7 cellular contexts compared by ENCODE assay signal in the genomic region with DNA sequence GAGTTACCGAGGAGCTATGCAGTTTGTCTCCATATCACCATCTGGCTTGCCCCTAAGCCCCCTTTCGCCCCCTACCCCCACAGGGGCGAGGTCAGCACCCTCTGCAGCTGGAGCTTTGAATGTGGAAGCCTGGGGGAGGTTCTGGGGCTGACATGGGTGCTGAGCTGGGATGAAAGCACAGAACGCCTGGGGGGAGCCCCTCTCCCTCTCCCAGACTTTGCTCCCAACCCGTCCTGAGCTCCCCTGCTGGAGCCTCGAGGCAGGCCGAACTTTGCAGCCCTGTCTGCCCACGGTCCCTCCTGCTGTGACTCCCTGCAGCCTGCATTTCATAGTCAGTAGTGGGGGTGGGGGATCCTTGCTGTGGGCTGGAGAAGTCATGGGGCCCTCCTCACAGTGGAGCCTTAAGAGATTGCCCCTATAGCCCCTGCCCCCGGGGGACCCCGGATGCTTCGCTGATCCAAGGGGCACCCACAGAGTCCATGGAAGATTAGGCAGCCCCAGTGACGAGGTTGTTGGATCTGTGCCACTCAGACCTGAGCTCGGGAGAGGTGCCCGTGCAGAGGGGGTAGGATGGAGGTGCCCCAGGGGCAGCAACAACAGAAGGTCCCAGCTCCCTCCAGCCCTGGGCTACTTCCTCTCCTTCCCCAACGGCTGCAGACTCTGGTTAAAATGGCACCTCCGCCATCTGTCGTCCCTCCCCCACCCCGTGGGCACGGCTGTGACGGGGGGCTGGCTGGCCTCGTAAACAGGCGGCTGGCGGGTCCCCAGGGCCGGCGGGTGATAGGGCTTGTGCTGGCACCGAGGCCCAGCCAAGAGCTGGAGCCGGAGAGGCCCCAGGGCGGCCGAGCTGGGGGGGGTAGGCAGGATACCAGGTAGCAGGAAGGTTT.
DNase-seq lines count a peak whose midpoint lies in the region; ATAC-seq, FAIRE-seq and TF ChIP-seq lines count a peak whose summit lies in the region.

No MANE protein-coding gene starts in this region.

- H4K20me1 ChIP-seq in H9 (ENCODE audit: control insufficient read depth, insufficient read depth, insufficient read length) (no peaks in the 10 kb centered on the region), K562 (replicated peaks; ENCODE audit: control insufficient read depth, insufficient read depth, low read length) (no peaks in the 10 kb centered on the region)

- H3K14ac ChIP-seq in H9 (ENCODE audit: insufficient read depth, low read length), result no peak overlapping the region; the same call in 1 of the 2 replicates
- H3K14ac ChIP-seq in mesenchymal stem cell (ENCODE audit: low read length in 2 of 2), result peak overlapping the region in 1 of 2 experiments; percentile 87

- H2AK5ac ChIP-seq in H9 (ENCODE audit: insufficient read length, low read length) (no peak overlapping the region), mesenchymal stem cell (ENCODE audit: low read length, severe bottlenecking) (peak overlapping the region; percentile 94)

- no peak for FAIRE-seq in K562 (lab: Jason Lieb, UNC)

- no peaks in the 10 kb centered on the region; the same call in 1 of the 2 replicates for H3K4me1 ChIP-seq in H9 (ENCODE audit: insufficient read depth, low read length)
- H3K4me1 ChIP-seq in K562 (replicated peaks in 1 of 2; ENCODE audit: control insufficient read depth in 2 of 2, insufficient read depth in 2 of 2, low read length in 2 of 2), result peaks cover 30 to 43% of the 10 kb centered on the region in 2 experiments
- peaks cover 35% of the 10 kb centered on the region for H3K4me1 ChIP-seq in mesenchymal stem cell (ENCODE audit: control insufficient read depth, insufficient read depth, low read depth, low read length)
- peaks cover 35% of the 10 kb centered on the region for H3K4me1 ChIP-seq in testis

- intact Hi-C loops in K562 (cut with micrococcal nuclease), result no loop called here
- intact Hi-C loops in testis (cut with DNase I; ENCODE audit: low total_unique reads), result no loop called here

- no peak for TF ChIP-seq EP300 in K562 (IDR thresholded peaks at IDR 0.05; ENCODE audit: low read length)

- no peak overlapping the region for H2AFZ ChIP-seq in H9 (ENCODE audit: low read length)
- peak overlapping the region; percentile 27; the same call in 1 of the 2 replicates for H2AFZ ChIP-seq in K562 (ENCODE audit: low read depth, low read length)
- no peak overlapping the region for H2AFZ ChIP-seq in mesenchymal stem cell (ENCODE audit: low read depth, low read length)

- no peak overlapping the region for H2BK120ac ChIP-seq in H9 (ENCODE audit: low read depth, low read length, poor library complexity, severe bottlenecking)
- peak overlapping the region; percentile 98 for H2BK120ac ChIP-seq in mesenchymal stem cell (ENCODE audit: low read depth, low read length)

- H2BK12ac ChIP-seq in H9 (ENCODE audit: insufficient read length, low read depth, low read length), result no peak overlapping the region
- H2BK12ac ChIP-seq in mesenchymal stem cell (ENCODE audit: low read length in 2 of 2), result peak overlapping the region; percentile 99

- H3K79me1 ChIP-seq in H9 (ENCODE audit: insufficient read depth, low read depth, low read length, poor library complexity, severe bottlenecking), result no peaks in the 10 kb centered on the region
- no peaks in the 10 kb centered on the region for H3K79me1 ChIP-seq in mesenchymal stem cell (replicated peaks; ENCODE audit: low read length, poor library complexity, severe bottlenecking)

- H3K27ac Mint-ChIP-seq in H9, result no peak overlapping the region

- H3T11ph ChIP-seq in H9 (ENCODE audit: low read length), result no peak overlapping the region

- no peaks in the 10 kb centered on the region for H3K36me3 Mint-ChIP-seq in H9 (ENCODE audit: insufficient read depth in 1 of 3, low read depth in 3 of 3)

- TF ChIP-seq RAD21 in K562 (CRISPR knock-in tag; conservative IDR thresholded peaks at IDR 0.05 in 1 of 2, IDR thresholded peaks at IDR 0.05 in 1 of 2), result no peak

- H3K23me2 ChIP-seq in H9 (ENCODE audit: insufficient read length, low read depth, low read length, poor library complexity, severe bottlenecking), result peaks cover 14% of the 10 kb centered on the region

- no peak overlapping the region for H2BK20ac ChIP-seq in H9 (ENCODE audit: low read depth, low read length, poor library complexity, severe bottlenecking)

- BruUV-seq in K562 (replicated peaks; lab: Mats Ljungman, UMichigan), result no TSS peak

- no peaks in the 10 kb centered on the region for H3K9me3 ChIP-seq in H9 (ENCODE audit: control insufficient read depth, low read depth, low read length)
- H3K9me3 ChIP-seq in K562 (replicated peaks; ENCODE audit: control insufficient read depth, insufficient read depth, low read depth, low read length), result no peaks in the 10 kb centered on the region
- H3K9me3 ChIP-seq in mesenchymal stem cell (ENCODE audit: control insufficient read depth, low read length), result no peaks in the 10 kb centered on the region
- no peaks in the 10 kb centered on the region for H3K9me3 ChIP-seq in testis

- H4K8ac ChIP-seq in H9 (replicated peaks; ENCODE audit: insufficient read length, low read depth, low read length) (no peak overlapping the region), mesenchymal stem cell (ENCODE audit: low read length) (peak overlapping the region; percentile 94)

- H3K4me1 Mint-ChIP-seq in H9, result peaks cover 26 to 32% of the 10 kb centered on the region in 2 experiments

- no peak overlapping the region for H3K4me3 ChIP-seq in K562
- H3K4me3 ChIP-seq in mesenchymal stem cell (ENCODE audit: insufficient read depth in 1 of 2, low read depth in 1 of 2, low read length in 2 of 2), result no peak overlapping the region
- no peak overlapping the region for H3K4me3 ChIP-seq in testis

- WGBS in H9 (ENCODE audit: extremely low coverage, insufficient read length, low lambda C conversion rate), result no CpG with 5 or more reads among the region's 29 CpGs
- 36% methylated on average over 18 of the region's 29 CpGs for WGBS in K562 (ENCODE audit: insufficient coverage, low coverage, missing lambda C conversion rate)
- WGBS in mesenchymal stem cell, result 44% methylated on average over 21 of the region's 29 CpGs
- 26 to 40% methylated on average over 3 to 21 of the region's 29 CpGs for WGBS in testis, 2 donors

- TF ChIP-seq POLR2A in K562 (conservative IDR thresholded peaks at IDR 0.05) (no peak), testis (IDR thresholded peaks at IDR 0.05) (no peak)

- H3K18ac ChIP-seq in H9 (ENCODE audit: insufficient read length, low read depth, low read length), result peak overlapping the region; percentile 66
- H3K18ac ChIP-seq in mesenchymal stem cell (ENCODE audit: low read depth in 1 of 2, low read length in 2 of 2), result peak overlapping the region; percentile 96 to 98

- H3K79me2 ChIP-seq in H9 (ENCODE audit: insufficient read depth, low read length) (no peaks in the 10 kb centered on the region), K562 (ENCODE audit: control insufficient read depth, insufficient read depth, low read length) (no peaks in the 10 kb centered on the region)

- no peaks in the 10 kb centered on the region for H3K9me1 ChIP-seq in K562 (ENCODE audit: control insufficient read depth, insufficient read depth, low read length)

- H3K23ac ChIP-seq in H9 (ENCODE audit: insufficient read length, low read depth, low read length), result no peak overlapping the region
- no peak overlapping the region for H3K23ac ChIP-seq in mesenchymal stem cell (ENCODE audit: low read length in 2 of 2)

- H3K4ac ChIP-seq in H9 (ENCODE audit: low read depth, low read length) (no peak overlapping the region), mesenchymal stem cell (ENCODE audit: low read depth in 1 of 2, low read length in 2 of 2) (peak overlapping the region; percentile 96 to 99)

- H3K27me3 Mint-ChIP-seq in H9 (ENCODE audit: low read depth), result peaks cover 49% of the 10 kb centered on the region

- TF ChIP-seq CTCF in H9 (conservative IDR thresholded peaks at IDR 0.05) (no peak), K562 (IDR thresholded peaks at IDR 0.05 in 2 of 3, conservative IDR thresholded peaks at IDR 0.05 in 1 of 3; ENCODE audit: insufficient read depth in 2 of 3, low read depth in 1 of 3, low read length in 3 of 3) (no peak), testis (IDR thresholded peaks at IDR 0.05) (no peak)

- H4K5ac ChIP-seq in H9 (ENCODE audit: insufficient read length, low read depth, low read length), result no peak overlapping the region

- H2BK5ac ChIP-seq in H9 (ENCODE audit: insufficient read length, low read length) (no peak overlapping the region), mesenchymal stem cell (ENCODE audit: low read depth, low read length, poor library complexity, severe bottlenecking) (peak overlapping the region; percentile 82)

- no peak for ATAC-seq in K562

- H2BK15ac ChIP-seq in H9 (ENCODE audit: low read depth, low read length) (no peak overlapping the region), mesenchymal stem cell (ENCODE audit: low read depth, poor library complexity, severe bottlenecking) (peak overlapping the region; percentile 100)

- H3K36me3 ChIP-seq in K562 (ENCODE audit: control insufficient read depth, insufficient read depth, low read length), result no peaks in the 10 kb centered on the region
- no peaks in the 10 kb centered on the region for H3K36me3 ChIP-seq in mesenchymal stem cell (ENCODE audit: control insufficient read depth in 1 of 2, insufficient read depth in 2 of 2, low read depth in 1 of 2, low read length in 2 of 2)
- H3K36me3 ChIP-seq in testis (ENCODE audit: low read depth, missing control alignments), result no peaks in the 10 kb centered on the region

- in situ Hi-C loops in K562 (cut with MboI), result loop anchor here (5.0 kb wide), 1 partner anchor 42 kb away; no protein-coding TSS in a partner anchor

- H3K4me3 Mint-ChIP-seq in H9, result no peak overlapping the region; a peak in 1 of 5 replicates

- no peaks in the 10 kb centered on the region; the same call in 1 of the 2 replicates for H3K27me3 ChIP-seq in H9 (ENCODE audit: insufficient read depth, low read length)
- H3K27me3 ChIP-seq in K562 (ENCODE audit: control insufficient read depth in 2 of 2, insufficient read depth in 2 of 2, low read length in 2 of 2), result no peaks in the 10 kb centered on the region; a peak in 1 of 5 replicates
- no peaks in the 10 kb centered on the region for H3K27me3 ChIP-seq in mesenchymal stem cell (ENCODE audit: control insufficient read depth in 1 of 2, insufficient read depth in 1 of 2, low read length in 2 of 2)
- H3K27me3 ChIP-seq in testis, result no peaks in the 10 kb centered on the region

- H3K27ac ChIP-seq in H9 (ENCODE audit: insufficient read length, low read depth, low read length) (no peak overlapping the region), K562 (ENCODE audit: extremely low read depth, low read depth, low read length) (no peak overlapping the region), mesenchymal stem cell (ENCODE audit: low read length, poor library complexity, severe bottlenecking) (peak overlapping the region; percentile 66), testis (peak overlapping the region; percentile 85 to 99)

- CTCF ChIA-PET in K562 (lab: Yijun Ruan, JAX; ENCODE audit: low intra/inter-chr PET ratio), result no interaction called here

- peak overlapping the region; percentile 71 for H3K4me2 ChIP-seq in H9 (ENCODE audit: insufficient read depth, insufficient read length, low read length)
- no peak overlapping the region for H3K4me2 ChIP-seq in K562 (ENCODE audit: insufficient read depth, low read length)
- H3K4me2 ChIP-seq in mesenchymal stem cell (ENCODE audit: low read length, poor library complexity, severe bottlenecking), result peak overlapping the region; percentile 43

- peaks cover 0 to 5% of the 10 kb centered on the region in 2 experiments; a peak in 2 of 5 replicates for H3K9me3 Mint-ChIP-seq in H9

- H4K91ac ChIP-seq in H9 (ENCODE audit: insufficient read length, low read depth, low read length) (no peak overlapping the region), mesenchymal stem cell (ENCODE audit: low read length) (peak overlapping the region; percentile 96)

- POLR2A ChIA-PET in K562 (lab: Yijun Ruan, JAX), result interaction anchor here (0.7 to 1.5 kb wide), 6 partner anchors 9 to 293 kb away, joined by 3 to 7 read pairs (median 4); no protein-coding TSS in a partner anchor

- no peak overlapping the region for H3K56ac ChIP-seq in H9 (ENCODE audit: insufficient read length, low read depth, low read length)

- H3K9ac ChIP-seq in H9 (ENCODE audit: extremely low read depth, insufficient read length, low read length) (no peak overlapping the region), K562 (ENCODE audit: insufficient read depth in 1 of 2, low read depth in 2 of 2, low read length in 2 of 2) (peak overlapping the region in 1 of 2 experiments; percentile 85; a peak in 2 of 4 replicates), mesenchymal stem cell (ENCODE audit: low read length) (peak overlapping the region; percentile 61)

- no peak for DNase-seq in H9
- peak; percentile 70 for DNase-seq in NOMO-1 treated with dmso at 0.1 percent for 144 hours (lab: John Stamatoyannopoulos, UW; ENCODE audit: unreplicated experiment)
- no peak for DNase-seq in K562 (ENCODE audit: extremely low read depth in 1 of 4, low spot score in 3 of 4)
- DNase-seq in mesenchymal stem cell, result no peak
- DNase-seq in testis, result peak; percentile 60
- no peak for DNase-seq in SW480 (ENCODE audit: low spot score)
- DNase-seq in NCI-H146 treated with DMSO at 0.1 percent for 48 hours (lab: John Stamatoyannopoulos, UW; ENCODE audit: unreplicated experiment), result no peak

Comparison
In these comparisons a context has a peak if more than half of its experiments do, and no peak if none do; other contexts are left out.
1. DNase-seq: peak in NOMO-1 treated with dmso at 0.1 percent for 144 hours (single experiment) and testis (single experiment); none in H9 (single experiment), K562 (0 of 4), mesenchymal stem cell (single experiment), SW480 (single experiment) and NCI-H146 treated with DMSO at 0.1 percent for 48 hours (single experiment).
2. H3K27ac ChIP-seq: peak in mesenchymal stem cell (single experiment) and testis (2 of 2); none in H9 (single experiment) and K562 (single experiment).